In genomic region chr9:129142536-129142935, GRCh38 we compare ENCODE assay signal across 9 cellular contexts. TPM values are rescaled to one million over a fixed set of nuclear protein-coding genes. Genes with fewer than 3 reads are reported as not detected.
DNase-seq lines count a peak whose midpoint lies in the region; ATAC-seq and TF ChIP-seq lines count a peak whose summit lies in the region.
"Had no signal": no experiment of that assay in that cellular context is flagged by ENCODE, and none has a peak within 500 bp of the region (broad histone marks: within the 10 kb centered on the region; RNA-seq: fewer than 3 reads in every experiment).

No MANE protein-coding gene starts in this region.

- no peak for DNase-seq in CD4-positive, alpha-beta T cell
- DNase-seq in WTC11 (ENCODE audit: low spot score) (no peak), glutamatergic neuron (no peak), retinal pigment epithelial cell (ENCODE audit: low read depth) (no peak)
- DNase-seq in stimulated activated naive CD4-positive, alpha-beta T cell (lab: John Stamatoyannopoulos, UW) = no peak
- DNase-seq in stimulated activated CD4-positive, alpha-beta T cell treated with anti-CD3 and anti-CD28 coated beads, Interleukin-12 subunit alpha, Interleukin-12 subunit beta, amount 100 ng/mL, for 4 hours = no peak

- H3K27me3 ChIP-seq in CD4-positive, alpha-beta T cell (ENCODE audit: control insufficient read depth, insufficient read depth, low read length) = no peaks in the 10 kb centered on the region

- peak overlapping the region; percentile 77 for H3K4me3 Mint-ChIP-seq in CD4-positive, alpha-beta T cell
- H3K4me3 Mint-ChIP-seq in WTC11 (peak overlapping the region; percentile 45), glutamatergic neuron (ENCODE audit: unreplicated experiment) (peak overlapping the region; percentile 74)

- peak overlapping the region; percentile 14 for H3K4me3 ChIP-seq in retinal pigment epithelial cell (ENCODE audit: low read length)
- H3K4me3 ChIP-seq: HAP-1 had no signal

- no peaks in the 10 kb centered on the region for H3K27me3 Mint-ChIP-seq in CD4-positive, alpha-beta T cell
- no peaks in the 10 kb centered on the region for H3K27me3 Mint-ChIP-seq in WTC11 (ENCODE audit: low read depth)
- peaks cover 14% of the 10 kb centered on the region for H3K27me3 Mint-ChIP-seq in glutamatergic neuron (ENCODE audit: unreplicated experiment)

- intact Hi-C loops in CD4-positive, alpha-beta T cell (cut with DNase I, micrococcal nuclease) = loop anchor here (5.0 kb wide), 2 partner anchors 35 to 180 kb away; partner anchors contain the start of gene IER5L (in 1 of the 2)

- CTCF ChIA-PET in CD4-positive, alpha-beta T cell (lab: Charles Lee) = interaction anchor here (0.7 to 4.9 kb wide), 22 partner anchors 8 to 986 kb away, joined by 3 to 57 read pairs (median 4); partner anchors contain the start of gene IER5L
- CTCF ChIA-PET in WTC11 (lab: Charles Lee) = interaction anchor here (0.5 to 9.5 kb wide), 78 partner anchors 9 to 1836 kb away, joined by 3 to 345 read pairs (median 4); partner anchors contain the start of genes C9orf50, CRAT, DOLPP1 and IER5L

- no peaks in the 10 kb centered on the region for H3K9me3 ChIP-seq in CD4-positive, alpha-beta T cell (ENCODE audit: control insufficient read depth, low read length)
- H3K9me3 ChIP-seq: HAP-1 had no signal

- H3K27ac Mint-ChIP-seq in CD4-positive, alpha-beta T cell = peak overlapping the region; percentile 84
- H3K27ac Mint-ChIP-seq in WTC11 (peak overlapping the region; percentile 95), glutamatergic neuron (ENCODE audit: unreplicated experiment) (peak overlapping the region; percentile 96)

- POLR2A ChIA-PET in CD4-positive, alpha-beta T cell (lab: Charles Lee) = interaction anchor here (1.0 to 2.6 kb wide), 4 partner anchors 15 to 35 kb away, joined by 3 to 12 read pairs (median 6); partner anchors contain the start of gene IER5L
- POLR2A ChIA-PET in WTC11 (lab: Charles Lee) = interaction anchor here (0.9 to 2.5 kb wide), 8 partner anchors 11 to 354 kb away, joined by 3 to 16 read pairs (median 6); partner anchors contain the start of gene IER5L

- H3K36me3 Mint-ChIP-seq in CD4-positive, alpha-beta T cell (ENCODE audit: low read depth) = peaks cover 38% of the 10 kb centered on the region
- peaks cover 8% of the 10 kb centered on the region for H3K36me3 Mint-ChIP-seq in WTC11
- no peaks in the 10 kb centered on the region for H3K36me3 Mint-ChIP-seq in glutamatergic neuron (ENCODE audit: unreplicated experiment)

- H3K27ac ChIP-seq in CD4-positive, alpha-beta T cell (ENCODE audit: low read depth, low read length) = no peak overlapping the region

- ATAC-seq in CD4-positive, alpha-beta T cell (ENCODE audit: poor library complexity) = no peak
- ATAC-seq in WTC11 (no peak), HG03571 (IDR thresholded peaks at IDR 0.05; ENCODE audit: unreplicated experiment) (no peak), HG02798 (IDR thresholded peaks at IDR 0.05; ENCODE audit: poor library complexity, unreplicated experiment) (no peak)

- no peaks in the 10 kb centered on the region for H3K9me3 Mint-ChIP-seq in CD4-positive, alpha-beta T cell
- H3K9me3 Mint-ChIP-seq in WTC11 = no peaks in the 10 kb centered on the region
- peaks cover 11% of the 10 kb centered on the region for H3K9me3 Mint-ChIP-seq in glutamatergic neuron (ENCODE audit: unreplicated experiment)

- TF ChIP-seq CTCF in CD4-positive, alpha-beta T cell (IDR thresholded peaks at IDR 0.05) = no peak
- no peak for TF ChIP-seq CTCF in WTC11 (IDR thresholded peaks at IDR 0.05)
- no peak for TF ChIP-seq CTCF in glutamatergic neuron (IDR thresholded peaks at IDR 0.05; ENCODE audit: partially characterized antibody, unreplicated experiment)
- no peak for TF ChIP-seq CTCF in retinal pigment epithelial cell (conservative IDR thresholded peaks at IDR 0.05; ENCODE audit: low read depth, low read length)

- peaks cover 34% of the 10 kb centered on the region for H3K4me1 Mint-ChIP-seq in CD4-positive, alpha-beta T cell (ENCODE audit: low read depth)
- H3K4me1 Mint-ChIP-seq in WTC11 (peaks cover 77% of the 10 kb centered on the region), glutamatergic neuron (ENCODE audit: low read depth, unreplicated experiment) (peaks cover 57% of the 10 kb centered on the region)

TF ChIP-seq in WTC11, 78 proteins besides CTCF, POLR2A, EP300 and RAD21:
- no peak for TF ChIP-seq ZNF396 (CRISPR knock-in tag; IDR thresholded peaks at IDR 0.05; ENCODE audit: borderline replicate concordance)
- TF ChIP-seq SP1 (CRISPR knock-in tag; conservative IDR thresholded peaks at IDR 0.05) = no peak
- no peak for TF ChIP-seq ZNF671 (CRISPR knock-in tag; IDR thresholded peaks at IDR 0.05)
- TF ChIP-seq PRRX2 (CRISPR knock-in tag; IDR thresholded peaks at IDR 0.05) = no peak
- TF ChIP-seq JAZF1 (CRISPR knock-in tag; IDR thresholded peaks at IDR 0.05) = no peak
- no peak for TF ChIP-seq RELA (CRISPR knock-in tag; IDR thresholded peaks at IDR 0.05; ENCODE audit: borderline replicate concordance)
- no peak for TF ChIP-seq SOX15 (CRISPR knock-in tag; IDR thresholded peaks at IDR 0.05)
- TF ChIP-seq ZBTB21 (CRISPR knock-in tag; IDR thresholded peaks at IDR 0.05; ENCODE audit: borderline replicate concordance) = no peak
- no peak for TF ChIP-seq E2F4 (CRISPR knock-in tag; IDR thresholded peaks at IDR 0.05; ENCODE audit: borderline replicate concordance, low read depth)
- no peak for TF ChIP-seq ZNF532 (CRISPR knock-in tag; IDR thresholded peaks at IDR 0.05; ENCODE audit: borderline replicate concordance)
- no peak for TF ChIP-seq ZNF317 (CRISPR knock-in tag; IDR thresholded peaks at IDR 0.05; ENCODE audit: borderline replicate concordance, low read depth)
- no peak for TF ChIP-seq ZNF219 (CRISPR knock-in tag; IDR thresholded peaks at IDR 0.05; ENCODE audit: borderline replicate concordance)
TF ChIP-seq in WTC11: peak in this region for 0.

RNA-seq across cellular contexts. Expression of gene PTPA, which starts 31.3 kb away (rescaled TPM):
- total RNA-seq in CD4-positive, alpha-beta T cell = 10 to 100 TPM; 21.6 to 23.3 TPM
- 181 to 186 TPM (median 186 TPM) in 3 replicates for total RNA-seq in WTC11 (2021)
- total RNA-seq in glutamatergic neuron (ENCODE audit: unreplicated experiment) = 166 TPM

RNA-seq across cellular contexts. Expression of gene CRAT, which starts 31.9 kb away (rescaled TPM):
- total RNA-seq in CD4-positive, alpha-beta T cell = 1 to 10 TPM; 7.1 to 9.4 TPM
- total RNA-seq in WTC11 (2021) (17.2 to 19.1 TPM (median 17.5 TPM) in 3 replicates), glutamatergic neuron (ENCODE audit: unreplicated experiment) (95.8 TPM)

RNA-seq across cellular contexts. Expression of gene IER5L, which starts 35.5 kb away (rescaled TPM):
- total RNA-seq in CD4-positive, alpha-beta T cell = 1 to 10 TPM; 5.6 to 6.4 TPM
- total RNA-seq in WTC11 (2021) = 4.6 to 5.9 TPM (median 5.1 TPM) in 3 replicates
- total RNA-seq in glutamatergic neuron (ENCODE audit: unreplicated experiment) = 36.0 TPM
